21 cellular contexts compared by ENCODE assay signal in the genomic region with DNA sequence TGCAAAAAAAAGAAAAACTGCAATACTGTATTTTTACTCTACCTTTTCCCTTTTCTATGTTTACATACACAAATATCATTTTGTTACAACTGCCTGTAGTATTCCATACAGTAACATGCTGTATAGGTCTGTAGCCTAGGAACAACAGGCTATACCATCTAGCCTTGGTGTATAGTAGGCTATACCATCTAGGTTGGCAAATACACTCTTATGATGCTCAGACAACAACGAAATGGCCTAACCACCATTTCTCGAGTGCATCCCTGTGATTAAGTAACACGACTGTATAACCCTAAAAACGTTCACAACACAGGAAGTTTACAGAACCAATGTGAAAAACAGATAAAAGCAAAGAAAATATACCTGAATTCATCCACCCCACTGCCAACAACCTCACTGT.
DNase-seq lines count a peak whose midpoint lies in the region; ATAC-seq, FAIRE-seq and TF ChIP-seq lines count a peak whose summit lies in the region.
"Had no signal": no experiment of that assay in that cellular context is flagged by ENCODE, and none has a peak within 500 bp of the region (broad histone marks: within the 10 kb centered on the region; RNA-seq: fewer than 3 reads in every experiment).

No MANE protein-coding gene starts in this region.

- peaks cover 47% of the 10 kb centered on the region for H3K4me1 Mint-ChIP-seq in Caco-2 (ENCODE audit: low read depth, unreplicated experiment)

- no peak overlapping the region for H3K4me2 ChIP-seq in K562 (ENCODE audit: insufficient read depth, low read length)
- no peak overlapping the region for H3K4me2 ChIP-seq in mammary epithelial cell (ENCODE audit: insufficient read depth, low read depth, low read length)
- H3K4me2 ChIP-seq: BLaER1 had no signal

- intact Hi-C loops in Caco-2 (cut with micrococcal nuclease; ENCODE audit: unreplicated experiment) = loop anchor here (5.0 kb wide), 1 partner anchor 35 kb away; no protein-coding TSS in a partner anchor
- intact Hi-C loops in K562 (cut with micrococcal nuclease) = no loop called here
- intact Hi-C loops in mammary epithelial cell (cut with micrococcal nuclease) = no loop called here
- intact Hi-C loops in kidney (cut with DNase I) = no loop called here

- no peaks in the 10 kb centered on the region for H3K27me3 Mint-ChIP-seq in Caco-2 (ENCODE audit: insufficient read depth, unreplicated experiment)
- H3K27me3 Mint-ChIP-seq: B cell; CD4-positive, CD25-positive, alpha-beta regulatory T cell; CD8-positive, alpha-beta memory T cell had no signal

- H3K9me3 ChIP-seq in Caco-2 (no peaks in the 10 kb centered on the region), K562 (replicated peaks; ENCODE audit: control insufficient read depth, insufficient read depth, low read depth, low read length) (no peaks in the 10 kb centered on the region), mammary epithelial cell (replicated peaks; ENCODE audit: insufficient read depth, low read length) (no peaks in the 10 kb centered on the region), kidney (ENCODE audit: control insufficient read depth in 1 of 2, low read length in 2 of 2) (no peaks in the 10 kb centered on the region)
- H3K9me3 ChIP-seq: BLaER1 had no signal

- TF ChIP-seq POLR2A in H54 (IDR thresholded peaks at IDR 0.05; ENCODE audit: low read depth, low read length) (no peak), K562 (conservative IDR thresholded peaks at IDR 0.05) (no peak)

- no peak overlapping the region for H3K4me3 ChIP-seq in Caco-2 (ENCODE audit: low read depth, low read length)
- H3K4me3 ChIP-seq in K562 = no peak overlapping the region
- no peak overlapping the region for H3K4me3 ChIP-seq in mammary epithelial cell (replicated peaks in 1 of 3; ENCODE audit: insufficient read depth in 1 of 3, low read depth in 2 of 3, low read length in 3 of 3)
- H3K4me3 ChIP-seq in kidney (ENCODE audit: low read length in 2 of 2) = no peak overlapping the region
- H3K4me3 ChIP-seq: BLaER1, GM12878, GM23248 had no signal

- POLR2A ChIA-PET in Caco-2 (lab: Charles Lee) = interaction anchor here (2.2 kb wide), 1 partner anchor 93 kb away, joined by 14 read pairs; the partner anchor contains the start of gene DPY30
- POLR2A ChIA-PET in K562 (lab: Yijun Ruan, JAX) = no interaction called here

- H4K20me1 ChIP-seq in K562 (replicated peaks; ENCODE audit: control insufficient read depth, insufficient read depth, low read length) (peaks cover 4% of the 10 kb centered on the region; the same call in 1 of the 2 replicates), mammary epithelial cell (ENCODE audit: insufficient read depth, low read length) (no peaks in the 10 kb centered on the region)

- DNase-seq in Caco-2 = no peak
- DNase-seq in H54 (ENCODE audit: insufficient read length, low spot score) = no peak
- no peak for DNase-seq in K562 (ENCODE audit: extremely low read depth in 1 of 4, low spot score in 3 of 4)
- DNase-seq in mammary epithelial cell = no peak
- no peak for DNase-seq in kidney
- DNase-seq: CD4-positive, CD25-positive, alpha-beta regulatory T cell; CD8-positive, alpha-beta memory T cell; DMS 273 treated with DMSO at 0.1 percent for 48 hours; DMS79; EL; GDM1; GM23248; H9; HFFc6 had no signal

- H3K9ac ChIP-seq in K562 (ENCODE audit: insufficient read depth in 1 of 2, low read depth in 2 of 2, low read length in 2 of 2) = no peak overlapping the region
- H3K9ac ChIP-seq in mammary epithelial cell (ENCODE audit: insufficient read depth, low read length) = no peak overlapping the region
- no peak overlapping the region for H3K9ac ChIP-seq in kidney (ENCODE audit: low read length in 2 of 2)
- H3K9ac ChIP-seq: BLaER1, GM23248 had no signal

- no peak for TF ChIP-seq CTCF in Caco-2 (IDR thresholded peaks at IDR 0.05; ENCODE audit: insufficient read depth in 1 of 2, low read depth in 1 of 2, low read length in 1 of 2, severe bottlenecking in 1 of 2, unreplicated experiment in 1 of 2)
- no peak for TF ChIP-seq CTCF in K562 (IDR thresholded peaks at IDR 0.05 in 2 of 3, conservative IDR thresholded peaks at IDR 0.05 in 1 of 3; ENCODE audit: insufficient read depth in 2 of 3, low read depth in 1 of 3, low read length in 3 of 3)
- TF ChIP-seq CTCF in mammary epithelial cell (conservative IDR thresholded peaks at IDR 0.05 in 1 of 2, IDR thresholded peaks at IDR 0.05 in 1 of 2; ENCODE audit: extremely low read depth in 1 of 2, insufficient read depth in 1 of 2, low read depth in 1 of 2, low read length in 2 of 2) = no peak
- no peak for TF ChIP-seq CTCF in kidney (IDR thresholded peaks at IDR 0.05; ENCODE audit: borderline replicate concordance, extremely low read depth, insufficient read depth)

- no peaks in the 10 kb centered on the region for H3K9me3 Mint-ChIP-seq in Caco-2 (ENCODE audit: unreplicated experiment)
- H3K9me3 Mint-ChIP-seq: CD8-positive, alpha-beta memory T cell; H9; HFFc6 had no signal

- no peak for TF ChIP-seq EP300 in K562 (IDR thresholded peaks at IDR 0.05; ENCODE audit: low read length)

- no peak overlapping the region for H3K4me3 Mint-ChIP-seq in Caco-2 (ENCODE audit: unreplicated experiment)
- H3K4me3 Mint-ChIP-seq: B cell; CD8-positive, alpha-beta memory T cell; H9; HFFc6 had no signal

- in situ Hi-C loops in K562 (cut with MboI) = no loop called here
- in situ Hi-C loops in mammary epithelial cell (cut with MboI; ENCODE audit: low sequenced_read_pairs in 2 of 2) = no loop called here

- peak overlapping the region; percentile 73 for H3K27ac Mint-ChIP-seq in Caco-2 (ENCODE audit: unreplicated experiment)
- H3K27ac Mint-ChIP-seq: B cell, HFFc6 had no signal

- H3K4me1 ChIP-seq in Caco-2 (peaks cover 57% of the 10 kb centered on the region), K562 (replicated peaks in 1 of 2; ENCODE audit: control insufficient read depth in 2 of 2, insufficient read depth in 2 of 2, low read length in 2 of 2) (peaks cover 0 to 25% of the 10 kb centered on the region in 2 experiments; a peak in 3 of 5 replicates), mammary epithelial cell (ENCODE audit: insufficient read depth, low read length) (peaks cover 4% of the 10 kb centered on the region), kidney (ENCODE audit: control insufficient read depth in 1 of 2, insufficient read depth in 1 of 2, low read depth in 1 of 2, low read length in 2 of 2) (no peaks in the 10 kb centered on the region)
- H3K4me1 ChIP-seq: BLaER1 had no signal

- H3K79me2 ChIP-seq in K562 (ENCODE audit: control insufficient read depth, insufficient read depth, low read length) (peaks cover 82% of the 10 kb centered on the region), mammary epithelial cell (ENCODE audit: insufficient read depth, low read length) (peaks cover 97% of the 10 kb centered on the region)

- ATAC-seq in K562 (no peak; the same call in 2 of the 3 replicates), HG02763 (IDR thresholded peaks at IDR 0.05; ENCODE audit: unreplicated experiment) (no peak)
- ATAC-seq: GM12878, HCT116 had no signal

- CTCF ChIA-PET in Caco-2 (lab: Charles Lee) = no interaction called here
- CTCF ChIA-PET in K562 (lab: Yijun Ruan, JAX; ENCODE audit: low intra/inter-chr PET ratio) = no interaction called here
- CTCF ChIA-PET in mammary epithelial cell (lab: Charles Lee; ENCODE audit: low non-redundant PET) = interaction anchor here (0.9 kb wide), 1 partner anchor 181 kb away, joined by 6 read pairs; no protein-coding TSS in a partner anchor

- BruUV-seq in Caco-2 (replicated peaks; lab: Mats Ljungman, UMichigan) (no TSS peak), K562 (replicated peaks; lab: Mats Ljungman, UMichigan) (no TSS peak), mammary epithelial cell (replicated peaks; lab: Mats Ljungman, UMichigan) (no TSS peak)

- no peaks in the 10 kb centered on the region for H3K36me3 Mint-ChIP-seq in Caco-2 (ENCODE audit: insufficient read depth, unreplicated experiment)

- H2AFZ ChIP-seq in K562 (ENCODE audit: low read depth, low read length) (no peak overlapping the region), mammary epithelial cell (ENCODE audit: low read depth, low read length) (no peak overlapping the region)
- H2AFZ ChIP-seq: GM23248 had no signal

- no peaks in the 10 kb centered on the region for H3K9me1 ChIP-seq in K562 (ENCODE audit: control insufficient read depth, insufficient read depth, low read length)

- TF ChIP-seq RAD21 in K562 (CRISPR knock-in tag; conservative IDR thresholded peaks at IDR 0.05 in 1 of 2, IDR thresholded peaks at IDR 0.05 in 1 of 2) = no peak

- WGBS in K562 (ENCODE audit: insufficient coverage, low coverage, missing lambda C conversion rate) = 45% methylated on average over 4 of the region's 4 CpGs
- WGBS in mammary epithelial cell (ENCODE audit: low coverage, missing lambda C conversion rate) = 95% methylated on average over 4 of the region's 4 CpGs

- H3K27me3 ChIP-seq in Caco-2 (replicated peaks; ENCODE audit: control insufficient read depth, insufficient read depth, low read length) (no peaks in the 10 kb centered on the region), K562 (ENCODE audit: control insufficient read depth in 2 of 2, insufficient read depth in 2 of 2, low read length in 2 of 2) (no peaks in the 10 kb centered on the region), mammary epithelial cell (ENCODE audit: insufficient read depth, low read length) (no peaks in the 10 kb centered on the region)
- H3K27me3 ChIP-seq: BLaER1 had no signal

- dilution Hi-C loops in mammary epithelial cell (cut with HindIII; ENCODE audit: low sequenced_read_pairs) = no loop called here

- FAIRE-seq in H54 (lab: Jason Lieb, UNC) (peak; percentile 20), K562 (lab: Jason Lieb, UNC) (no peak), kidney (lab: Jason Lieb, UNC) (no peak)
- FAIRE-seq: GM12878, H1 had no signal

- H3K27ac ChIP-seq in K562 (ENCODE audit: extremely low read depth, low read depth, low read length) = 0 out of 3 replicates have a peak overlapping the region, but pooled peaks have one; percentile 5
- H3K27ac ChIP-seq in mammary epithelial cell (ENCODE audit: insufficient read depth, low read depth, low read length) = no peak overlapping the region
- H3K27ac ChIP-seq in kidney (ENCODE audit: low read depth in 2 of 2, low read length in 2 of 2) = no peak overlapping the region
- H3K27ac ChIP-seq: BLaER1, C4-2B had no signal

- H3K36me3 ChIP-seq in Caco-2 (ENCODE audit: control insufficient read depth, insufficient read depth, low read length) (peaks cover 2% of the 10 kb centered on the region; the same call in 1 of the 2 replicates), K562 (ENCODE audit: control insufficient read depth, insufficient read depth, low read length) (peaks cover 15% of the 10 kb centered on the region; the same call in 1 of the 3 replicates), mammary epithelial cell (ENCODE audit: insufficient read depth, low read length) (peaks cover 8% of the 10 kb centered on the region), kidney (ENCODE audit: control insufficient read depth in 1 of 2, insufficient read depth in 2 of 2, low read length in 2 of 2) (no peaks in the 10 kb centered on the region)

TF ChIP-seq in K562, 482 proteins besides CTCF, POLR2A, EP300 and RAD21 (continues in another document):
- TF ChIP-seq ZSCAN29 (IDR thresholded peaks at IDR 0.05) = no peak
